ENCODE assay signal across 1 cellular context in genomic region chr20:37498066-37498702, GRCh38.
TF ChIP-seq lines count a peak whose summit lies in the region.

No MANE protein-coding gene starts in this region.

TF ChIP-seq in IMR-90, 13 proteins besides CTCF, POLR2A, EP300 and RAD21:
- no peak for TF ChIP-seq MAFK (IDR thresholded peaks at IDR 0.05; ENCODE audit: low read depth, low read length)
- no peak for TF ChIP-seq CHD1 (IDR thresholded peaks at IDR 0.05; ENCODE audit: low read depth, low read length)
- no peak for TF ChIP-seq BHLHE40 (IDR thresholded peaks at IDR 0.05; ENCODE audit: low read depth, low read length)
- TF ChIP-seq SMC3 (IDR thresholded peaks at IDR 0.05; ENCODE audit: low read depth, low read length): no peak
- TF ChIP-seq FOS (IDR thresholded peaks at IDR 0.05; ENCODE audit: low read depth, low read length): no peak
- TF ChIP-seq ELK1 (IDR thresholded peaks at IDR 0.05; ENCODE audit: borderline replicate concordance, low read depth, low read length): no peak
- TF ChIP-seq MAZ (IDR thresholded peaks at IDR 0.05; ENCODE audit: borderline replicate concordance, low read depth, low read length): no peak
- no peak for TF ChIP-seq USF2 (IDR thresholded peaks at IDR 0.05; ENCODE audit: low read depth, low read length)
- TF ChIP-seq CEBPB (IDR thresholded peaks at IDR 0.05; ENCODE audit: low read depth, low read length): no peak
- TF ChIP-seq MXI1 (IDR thresholded peaks at IDR 0.05; ENCODE audit: borderline replicate concordance, low read depth, low read length): no peak
- no peak for TF ChIP-seq RFX5 (IDR thresholded peaks at IDR 0.05; ENCODE audit: low read depth, low read length)
- TF ChIP-seq RCOR1 (IDR thresholded peaks at IDR 0.05; ENCODE audit: insufficient replicate concordance, low read length): no peak
- no peak for TF ChIP-seq NFE2L2 (IDR thresholded peaks at IDR 0.05; ENCODE audit: low read depth, low read length)
